Comparison of ENCODE assay signal across 8 cellular contexts in genomic region chr3:192917508-192918274, GRCh38. TPM values are rescaled to one million over a fixed set of nuclear protein-coding genes. Genes with fewer than 3 reads are reported as not detected.
DNase-seq lines count a peak whose midpoint lies in the region; ATAC-seq and TF ChIP-seq lines count a peak whose summit lies in the region.

MB21D2 (minus strand) TSS chr3:192917856; CDS start chr3:192917840, 16 bp downstream.

- peaks cover 48% of the 10 kb centered on the region for H3K4me1 Mint-ChIP-seq in progenitor cell of endocrine pancreas (ENCODE audit: low read depth)

- intact Hi-C loops in left ventricle myocardium superior (cut with micrococcal nuclease): loop anchor here (10.0 kb wide), 1 partner anchor 103 kb away; no protein-coding TSS in a partner anchor

- H3K27me3 Mint-ChIP-seq in progenitor cell of endocrine pancreas: peaks cover 4% of the 10 kb centered on the region

- in situ Hi-C loops in astrocyte of the cerebellum (cut with HindIII; ENCODE audit: low sequenced_read_pairs): loop anchor here (5.0 kb wide), 1 partner anchor 90 kb away; no protein-coding TSS in a partner anchor

- peak within 1 kb of the TSS; percentile 97 for H3K4me3 ChIP-seq in astrocyte of the cerebellum (ENCODE audit: low read depth, low read length)

- H3K27ac Mint-ChIP-seq in progenitor cell of endocrine pancreas: peak within 1 kb of the TSS; percentile 99

- TF ChIP-seq CTCF in astrocyte of the cerebellum (IDR thresholded peaks at IDR 0.05; ENCODE audit: low read depth, low read length, missing control alignments): no peak
- TF ChIP-seq CTCF in progenitor cell of endocrine pancreas (IDR thresholded peaks at IDR 0.05; ENCODE audit: unreplicated experiment): no peak

- peak; percentile 57 for TF ChIP-seq POLR2A in GM15510 (IDR thresholded peaks at IDR 0.05; ENCODE audit: borderline replicate concordance, extremely low read depth, insufficient read length)

- peak within 1 kb of the TSS; percentile 98 for H3K4me3 Mint-ChIP-seq in progenitor cell of endocrine pancreas (ENCODE audit: low read depth)

- ATAC-seq in HG02610 (IDR thresholded peaks at IDR 0.05; ENCODE audit: unreplicated experiment) (peak; percentile 63), left ventricle myocardium superior (peak; percentile 92), HG03457 (IDR thresholded peaks at IDR 0.05; ENCODE audit: unreplicated experiment) (no peak)

- H3K36me3 Mint-ChIP-seq in progenitor cell of endocrine pancreas (ENCODE audit: insufficient read depth): no peaks in the 10 kb centered on the region

- H3K9me3 Mint-ChIP-seq in progenitor cell of endocrine pancreas (ENCODE audit: low read depth): no peaks in the 10 kb centered on the region

- DNase-seq in NCI-H1092 (lab: John Stamatoyannopoulos, UW): peak; percentile 72
- DNase-seq in T-helper 1 cell: peak; percentile 32 to 85 (median 38)
- peak; percentile 49 for DNase-seq in astrocyte of the cerebellum (ENCODE audit: low read depth)
- peak; percentile 86 for DNase-seq in left ventricle myocardium superior
- peak; percentile 65 for DNase-seq in progenitor cell of endocrine pancreas (ENCODE audit: low spot score, unreplicated experiment)

RNA-seq across cellular contexts. Expression of gene MB21D2, which starts in this region (rescaled TPM):
- total RNA-seq in left ventricle myocardium superior (1.8 TPM), progenitor cell of endocrine pancreas (12.5 and 13.4 TPM in 2 replicates)
